In genomic region chr15:61750271-61751084, GRCh38 we compare ENCODE assay signal across 15 cellular contexts.
DNase-seq lines count a peak whose midpoint lies in the region; ATAC-seq and TF ChIP-seq lines count a peak whose summit lies in the region.
"Had no signal": no experiment of that assay in that cellular context is flagged by ENCODE, and none has a peak within 500 bp of the region (broad histone marks: within the 10 kb centered on the region; RNA-seq: fewer than 3 reads in every experiment).

No MANE protein-coding gene starts in this region.

- 57% methylated on average over 15 of the region's 15 CpGs for WGBS in suprapubic skin
- 70 to 87% (median 87%) methylated on average over 15 of the region's 15 CpGs for WGBS in psoas muscle, 3 donors
- 82 to 88% (median 84%) methylated on average over 15 of the region's 15 CpGs for WGBS in adrenal gland, 4 donors

- intact Hi-C loops in psoas muscle (cut with DNase I): no loop called here
- intact Hi-C loops in adrenal gland (cut with DNase I): no loop called here

- DNase-seq in SHP77 treated with DMSO at 0.1 percent for 48 hours (lab: John Stamatoyannopoulos, UW) (peak; percentile 94), iPS-NIHi11 (ENCODE audit: low spot score) (peak; percentile 49), suprapubic skin (ENCODE audit: low spot score in 2 of 2) (no peak), psoas muscle (no peak), adrenal gland (no peak), NOMO-1 (lab: John Stamatoyannopoulos, UW; ENCODE audit: unreplicated experiment in 2 of 2) (no peak)
- DNase-seq: activated CD4-positive, alpha-beta T cell treated with anti-CD3 and anti-CD28 coated beads, Interleukin-2, amount 10 ng/mL, durations not matched to agents 24 days and 14 days; effector CD8-positive, alpha-beta T cell; naive thymus-derived CD8-positive, alpha-beta T cell; NCI-H2171; Peyer's patch; right cardiac atrium; stimulated activated naive CD4-positive, alpha-beta T cell had no signal

- H3K27ac ChIP-seq in suprapubic skin: peak overlapping the region; percentile 16
- no peak overlapping the region for H3K27ac ChIP-seq in psoas muscle
- no peak overlapping the region for H3K27ac ChIP-seq in adrenal gland
- H3K27ac ChIP-seq: gastroesophageal sphincter, Peyer's patch had no signal

- no peak overlapping the region for H3K4me3 ChIP-seq in suprapubic skin
- H3K4me3 ChIP-seq in psoas muscle: no peak overlapping the region
- H3K4me3 ChIP-seq in adrenal gland: no peak overlapping the region
- H3K4me3 ChIP-seq: gastroesophageal sphincter, Peyer's patch had no signal

- TF ChIP-seq POLR2A in suprapubic skin (IDR thresholded peaks at IDR 0.05) (no peak), adrenal gland (IDR thresholded peaks at IDR 0.05) (no peak)

- TF ChIP-seq EP300 in Ishikawa (IDR thresholded peaks at IDR 0.05; ENCODE audit: borderline replicate concordance) (peak; percentile 93), suprapubic skin (IDR thresholded peaks at IDR 0.05) (no peak)

- no peak for ATAC-seq in psoas muscle
- ATAC-seq: gastroesophageal sphincter; naive thymus-derived CD8-positive, alpha-beta T cell; right cardiac atrium had no signal

- H3K36me3 ChIP-seq in suprapubic skin: no peaks in the 10 kb centered on the region
- H3K36me3 ChIP-seq in psoas muscle (ENCODE audit: insufficient read depth in 1 of 2, low read depth in 1 of 2): no peaks in the 10 kb centered on the region
- no peaks in the 10 kb centered on the region for H3K36me3 ChIP-seq in adrenal gland (replicated peaks in 1 of 2)
- H3K36me3 ChIP-seq: gastroesophageal sphincter, Peyer's patch had no signal

- peaks cover 5% of the 10 kb centered on the region for H3K4me1 ChIP-seq in suprapubic skin
- H3K4me1 ChIP-seq in psoas muscle: no peaks in the 10 kb centered on the region
- no peaks in the 10 kb centered on the region for H3K4me1 ChIP-seq in adrenal gland (replicated peaks in 1 of 2)
- H3K4me1 ChIP-seq: gastroesophageal sphincter, Peyer's patch had no signal

- TF ChIP-seq CTCF in suprapubic skin (IDR thresholded peaks at IDR 0.05) (no peak), psoas muscle (IDR thresholded peaks at IDR 0.05) (no peak), adrenal gland (IDR thresholded peaks at IDR 0.05) (no peak)

- H3K27me3 ChIP-seq in suprapubic skin (no peaks in the 10 kb centered on the region), psoas muscle (ENCODE audit: insufficient read depth in 3 of 3, low read length in 2 of 3) (peaks cover 0 to 4% (median 0%) of the 10 kb centered on the region in 3 donors), adrenal gland (no peaks in the 10 kb centered on the region)
- H3K27me3 ChIP-seq: gastroesophageal sphincter, Peyer's patch had no signal

- H3K9me3 ChIP-seq in suprapubic skin: no peaks in the 10 kb centered on the region
- H3K9me3 ChIP-seq in psoas muscle: no peaks in the 10 kb centered on the region
- no peaks in the 10 kb centered on the region for H3K9me3 ChIP-seq in adrenal gland (replicated peaks in 1 of 3)
- H3K9me3 ChIP-seq: gastroesophageal sphincter, Peyer's patch had no signal

- peak; percentile 32 for TF ChIP-seq RAD21 in Ishikawa (IDR thresholded peaks at IDR 0.05; ENCODE audit: low read depth)

TF ChIP-seq in Ishikawa, 13 proteins besides CTCF, POLR2A, EP300 and RAD21:
- TF ChIP-seq TAF1 (IDR thresholded peaks at IDR 0.05; ENCODE audit: low read depth): no peak
- TF ChIP-seq, protein P1, sequence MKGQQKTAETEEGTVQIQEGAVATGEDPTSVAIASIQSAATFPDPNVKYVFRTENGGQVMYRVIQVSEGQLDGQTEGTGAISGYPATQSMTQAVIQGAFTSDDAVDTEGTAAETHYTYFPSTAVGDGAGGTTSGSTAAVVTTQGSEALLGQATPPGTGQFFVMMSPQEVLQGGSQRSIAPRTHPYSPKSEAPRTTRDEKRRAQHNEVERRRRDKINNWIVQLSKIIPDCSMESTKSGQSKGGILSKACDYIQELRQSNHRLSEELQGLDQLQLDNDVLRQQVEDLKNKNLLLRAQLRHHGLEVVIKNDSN (IDR thresholded peaks at IDR 0.05): peak; percentile 5; the same call in 1 of the 2 replicates
- peak; percentile 66 for TF ChIP-seq CEBPB (IDR thresholded peaks at IDR 0.05)
- TF ChIP-seq MAX (IDR thresholded peaks at IDR 0.05): peak; percentile 85
- TF ChIP-seq EGR1 (IDR thresholded peaks at IDR 0.05): peak; percentile 14; the same call in 1 of the 2 replicates
- peak; percentile 96 for TF ChIP-seq TCF12 (IDR thresholded peaks at IDR 0.05; ENCODE audit: low read depth)
- TF ChIP-seq FOXM1 (IDR thresholded peaks at IDR 0.05; ENCODE audit: borderline replicate concordance, low read depth): peak; percentile 83
- TF ChIP-seq TEAD4 (IDR thresholded peaks at IDR 0.05): peak; percentile 89
- TF ChIP-seq ZBTB7A (IDR thresholded peaks at IDR 0.05; ENCODE audit: low read depth): 0 out of 2 replicates have a peak, but pooled peaks have one; percentile 22
- TF ChIP-seq CREB1 (IDR thresholded peaks at IDR 0.05; ENCODE audit: low read depth): no peak
- TF ChIP-seq YY1 (IDR thresholded peaks at IDR 0.05; ENCODE audit: low read depth): peak; percentile 78
- TF ChIP-seq, protein P2, sequence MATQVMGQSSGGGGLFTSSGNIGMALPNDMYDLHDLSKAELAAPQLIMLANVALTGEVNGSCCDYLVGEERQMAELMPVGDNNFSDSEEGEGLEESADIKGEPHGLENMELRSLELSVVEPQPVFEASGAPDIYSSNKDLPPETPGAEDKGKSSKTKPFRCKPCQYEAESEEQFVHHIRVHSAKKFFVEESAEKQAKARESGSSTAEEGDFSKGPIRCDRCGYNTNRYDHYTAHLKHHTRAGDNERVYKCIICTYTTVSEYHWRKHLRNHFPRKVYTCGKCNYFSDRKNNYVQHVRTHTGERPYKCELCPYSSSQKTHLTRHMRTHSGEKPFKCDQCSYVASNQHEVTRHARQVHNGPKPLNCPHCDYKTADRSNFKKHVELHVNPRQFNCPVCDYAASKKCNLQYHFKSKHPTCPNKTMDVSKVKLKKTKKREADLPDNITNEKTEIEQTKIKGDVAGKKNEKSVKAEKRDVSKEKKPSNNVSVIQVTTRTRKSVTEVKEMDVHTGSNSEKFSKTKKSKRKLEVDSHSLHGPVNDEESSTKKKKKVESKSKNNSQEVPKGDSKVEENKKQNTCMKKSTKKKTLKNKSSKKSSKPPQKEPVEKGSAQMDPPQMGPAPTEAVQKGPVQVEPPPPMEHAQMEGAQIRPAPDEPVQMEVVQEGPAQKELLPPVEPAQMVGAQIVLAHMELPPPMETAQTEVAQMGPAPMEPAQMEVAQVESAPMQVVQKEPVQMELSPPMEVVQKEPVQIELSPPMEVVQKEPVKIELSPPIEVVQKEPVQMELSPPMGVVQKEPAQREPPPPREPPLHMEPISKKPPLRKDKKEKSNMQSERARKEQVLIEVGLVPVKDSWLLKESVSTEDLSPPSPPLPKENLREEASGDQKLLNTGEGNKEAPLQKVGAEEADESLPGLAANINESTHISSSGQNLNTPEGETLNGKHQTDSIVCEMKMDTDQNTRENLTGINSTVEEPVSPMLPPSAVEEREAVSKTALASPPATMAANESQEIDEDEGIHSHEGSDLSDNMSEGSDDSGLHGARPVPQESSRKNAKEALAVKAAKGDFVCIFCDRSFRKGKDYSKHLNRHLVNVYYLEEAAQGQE (IDR thresholded peaks at IDR 0.05; ENCODE audit: low read depth): no peak
- peak; percentile 98 for TF ChIP-seq NFIC (IDR thresholded peaks at IDR 0.05)

Comparison
In these comparisons a context has a peak if more than half of its experiments do, and no peak if none do; other contexts are left out.
1. DNase-seq: peak in SHP77 treated with DMSO at 0.1 percent for 48 hours (single experiment) and iPS-NIHi11 (single experiment); none in suprapubic skin (0 of 2), psoas muscle (0 of 2), adrenal gland (0 of 7) and NOMO-1 (0 of 2).